In genomic region chr1:62528015-62528414, GRCh38 we compare ENCODE assay signal across 2 cellular contexts.
TF ChIP-seq lines count a peak whose summit lies in the region.

No MANE protein-coding gene starts in this region.

TF ChIP-seq in WTC11, 78 proteins besides CTCF, POLR2A, EP300 and RAD21 (continued from another document):
- TF ChIP-seq ZNF532 (CRISPR knock-in tag; IDR thresholded peaks at IDR 0.05; ENCODE audit: borderline replicate concordance) (no peak), EMX1 (CRISPR knock-in tag; IDR thresholded peaks at IDR 0.05) (no peak), SMAD3 (CRISPR knock-in tag; IDR thresholded peaks at IDR 0.05; ENCODE audit: borderline replicate concordance) (no peak), ZNF671 (CRISPR knock-in tag; IDR thresholded peaks at IDR 0.05) (no peak), JUN (CRISPR knock-in tag; IDR thresholded peaks at IDR 0.05) (no peak), CREM (CRISPR knock-in tag; IDR thresholded peaks at IDR 0.05) (no peak), FOXP1 (CRISPR knock-in tag; IDR thresholded peaks at IDR 0.05; ENCODE audit: borderline replicate concordance) (no peak), RORB (CRISPR knock-in tag; IDR thresholded peaks at IDR 0.05) (no peak), NR1H2 (CRISPR knock-in tag; IDR thresholded peaks at IDR 0.05) (no peak), ZNF281 (CRISPR knock-in tag; IDR thresholded peaks at IDR 0.05) (no peak), PRRX2 (CRISPR knock-in tag; IDR thresholded peaks at IDR 0.05) (no peak), ELF4 (CRISPR knock-in tag; IDR thresholded peaks at IDR 0.05; ENCODE audit: low read depth) (no peak), ZNF512 (CRISPR knock-in tag; IDR thresholded peaks at IDR 0.05; ENCODE audit: borderline replicate concordance) (no peak), SMAD4 (CRISPR knock-in tag; IDR thresholded peaks at IDR 0.05) (no peak), E2F4 (CRISPR knock-in tag; IDR thresholded peaks at IDR 0.05; ENCODE audit: borderline replicate concordance, low read depth) (no peak), ZNF138 (CRISPR knock-in tag; conservative IDR thresholded peaks at IDR 0.05) (no peak)

TF ChIP-seq in SK-N-SH, 30 proteins besides CTCF, POLR2A, EP300 and RAD21 (continued from another document):
- no peak for TF ChIP-seq ZBTB33 (IDR thresholded peaks at IDR 0.05; ENCODE audit: borderline replicate concordance, low read depth)
- no peak for TF ChIP-seq POLR2AphosphoS5 (IDR thresholded peaks at IDR 0.05; ENCODE audit: low read depth, low read length)
- TF ChIP-seq SIN3A (IDR thresholded peaks at IDR 0.05; ENCODE audit: borderline replicate concordance, low read depth, low read length), result no peak
- no peak for TF ChIP-seq NRF1 (IDR thresholded peaks at IDR 0.05; ENCODE audit: low read depth, low read length)
